1 cellular context compared by ENCODE assay signal in genomic region chr20:6231551-6231950, GRCh38.
TF ChIP-seq lines count a peak whose summit lies in the region.

No MANE protein-coding gene starts in this region.

TF ChIP-seq in GM12878, 131 proteins besides CTCF, POLR2A, EP300 and RAD21 (continued from another document):
- no peak for TF ChIP-seq ZBTB33 (IDR thresholded peaks at IDR 0.05)
- no peak for TF ChIP-seq MXI1 (IDR thresholded peaks at IDR 0.05; ENCODE audit: low read depth, low read length)
- TF ChIP-seq ZNF217 (IDR thresholded peaks at IDR 0.05), result no peak
